ENCODE assay signal across 13 cellular contexts in genomic region chr7:84025332-84025927, GRCh38.
DNase-seq lines count a peak whose midpoint lies in the region; ATAC-seq, FAIRE-seq and TF ChIP-seq lines count a peak whose summit lies in the region.
"Had no signal": no experiment of that assay in that cellular context is flagged by ENCODE, and none has a peak within 500 bp of the region (broad histone marks: within the 10 kb centered on the region; RNA-seq: fewer than 3 reads in every experiment).

No MANE protein-coding gene starts in this region.

- H2AFZ ChIP-seq in K562 (ENCODE audit: low read depth, low read length), result no peak overlapping the region

- TF ChIP-seq RAD21 in K562 (CRISPR knock-in tag; conservative IDR thresholded peaks at IDR 0.05 in 1 of 2, IDR thresholded peaks at IDR 0.05 in 1 of 2), result no peak

- FAIRE-seq in K562 (lab: Jason Lieb, UNC), result no peak
- peak; percentile 91 for FAIRE-seq in urothelium cell line (lab: Jason Lieb, UNC)

- peak; percentile 51 for ATAC-seq in Right ventricle myocardium superior (ENCODE audit: poor library complexity)
- ATAC-seq in K562, result no peak
- ATAC-seq in HG03571 (IDR thresholded peaks at IDR 0.05; ENCODE audit: unreplicated experiment), result no peak

- POLR2A ChIA-PET in K562 (lab: Yijun Ruan, JAX), result no interaction called here

- peaks cover 4% of the 10 kb centered on the region for H3K9me3 ChIP-seq in left ventricle myocardium inferior (replicated peaks)
- no peaks in the 10 kb centered on the region for H3K9me3 ChIP-seq in K562 (replicated peaks; ENCODE audit: control insufficient read depth, insufficient read depth, low read depth, low read length)
- H3K9me3 ChIP-seq: tibial nerve had no signal

- 2% methylated on average over 3 of the region's 3 CpGs for WGBS in K562 (ENCODE audit: insufficient coverage, low coverage, missing lambda C conversion rate)

- TF ChIP-seq CTCF in left ventricle myocardium inferior (IDR thresholded peaks at IDR 0.05; ENCODE audit: borderline replicate concordance), result no peak
- no peak for TF ChIP-seq CTCF in K562 (IDR thresholded peaks at IDR 0.05 in 2 of 3, conservative IDR thresholded peaks at IDR 0.05 in 1 of 3; ENCODE audit: insufficient read depth in 2 of 3, low read depth in 1 of 3, low read length in 3 of 3)

- no peaks in the 10 kb centered on the region for H3K27me3 ChIP-seq in left ventricle myocardium inferior (ENCODE audit: low read depth)
- H3K27me3 ChIP-seq in K562 (ENCODE audit: control insufficient read depth in 2 of 2, insufficient read depth in 2 of 2, low read length in 2 of 2), result no peaks in the 10 kb centered on the region
- H3K27me3 ChIP-seq: tibial nerve had no signal

- no peak for DNase-seq in Right ventricle myocardium superior
- DNase-seq in left ventricle myocardium inferior, result no peak
- DNase-seq in K562 (ENCODE audit: extremely low read depth in 1 of 4, low spot score in 3 of 4), result peak in 1 of 4 experiments; percentile 5
- peak; percentile 89 for DNase-seq in islet precursor cell
- DNase-seq in urothelium cell line (ENCODE audit: low spot score), result peak; percentile 85
- DNase-seq in hippocampal formation (lab: John Stamatoyannopoulos, UW), result no peak
- no peak for DNase-seq in NCI-H1930 (lab: John Stamatoyannopoulos, UW)
- DNase-seq: cerebellar nuclear complex, MM.1S, occipital lobe had no signal

- no peaks in the 10 kb centered on the region for H3K9me1 ChIP-seq in K562 (ENCODE audit: control insufficient read depth, insufficient read depth, low read length)

- no peak overlapping the region for H3K4me2 ChIP-seq in K562 (ENCODE audit: insufficient read depth, low read length)

- TF ChIP-seq POLR2A in K562 (conservative IDR thresholded peaks at IDR 0.05), result no peak

- no peaks in the 10 kb centered on the region for H3K36me3 ChIP-seq in left ventricle myocardium inferior
- H3K36me3 ChIP-seq in K562 (ENCODE audit: control insufficient read depth, insufficient read depth, low read length), result no peaks in the 10 kb centered on the region
- H3K36me3 ChIP-seq: tibial nerve had no signal

- H3K4me1 ChIP-seq in left ventricle myocardium inferior (peaks cover 37% of the 10 kb centered on the region), K562 (replicated peaks in 1 of 2; ENCODE audit: control insufficient read depth in 2 of 2, insufficient read depth in 2 of 2, low read length in 2 of 2) (no peaks in the 10 kb centered on the region)

- CTCF ChIA-PET in K562 (lab: Yijun Ruan, JAX; ENCODE audit: low intra/inter-chr PET ratio), result no interaction called here

- no peak for TF ChIP-seq EP300 in K562 (IDR thresholded peaks at IDR 0.05; ENCODE audit: low read length)

- no TSS peak for BruUV-seq in K562 (replicated peaks; lab: Mats Ljungman, UMichigan)

- in situ Hi-C loops in K562 (cut with MboI), result no loop called here

- intact Hi-C loops in Right ventricle myocardium superior (cut with DNase I), result no loop called here
- intact Hi-C loops in left ventricle myocardium inferior (cut with micrococcal nuclease), result no loop called here
- intact Hi-C loops in K562 (cut with micrococcal nuclease), result no loop called here

- H3K4me3 ChIP-seq in left ventricle myocardium inferior, result no peak overlapping the region
- H3K4me3 ChIP-seq in K562, result no peak overlapping the region
- H3K4me3 ChIP-seq: tibial nerve had no signal

- H3K27ac ChIP-seq in left ventricle myocardium inferior (replicated peaks), result no peak overlapping the region
- no peak overlapping the region for H3K27ac ChIP-seq in K562 (ENCODE audit: extremely low read depth, low read depth, low read length)
- H3K27ac ChIP-seq: tibial nerve, VCaP had no signal

- H4K20me1 ChIP-seq in K562 (replicated peaks; ENCODE audit: control insufficient read depth, insufficient read depth, low read length), result no peaks in the 10 kb centered on the region

- H3K9ac ChIP-seq in K562 (ENCODE audit: insufficient read depth in 1 of 2, low read depth in 2 of 2, low read length in 2 of 2), result no peak overlapping the region

- no peaks in the 10 kb centered on the region for H3K79me2 ChIP-seq in K562 (ENCODE audit: control insufficient read depth, insufficient read depth, low read length)

TF ChIP-seq in K562, 482 proteins besides CTCF, POLR2A, EP300 and RAD21:
- TF ChIP-seq KLF1 (tag; IDR thresholded peaks at IDR 0.05) (no peak), RBM17 (IDR thresholded peaks at IDR 0.05; ENCODE audit: borderline replicate concordance, low read depth, low read length) (no peak), ZNF324 (CRISPR knock-in tag; IDR thresholded peaks at IDR 0.05) (no peak), ARID1B (IDR thresholded peaks at IDR 0.05) (peak; percentile 21; the same call in 1 of the 2 replicates), ZNF583 (CRISPR knock-in tag; IDR thresholded peaks at IDR 0.05) (no peak), SAFB2 (IDR thresholded peaks at IDR 0.05; ENCODE audit: borderline replicate concordance, low read depth, low read length, severe bottlenecking) (no peak), TAL1 (IDR thresholded peaks at IDR 0.05) (peak; percentile 20; the same call in 1 of the 2 replicates), TCF3 (CRISPR knock-in tag; IDR thresholded peaks at IDR 0.05) (peak; percentile 73), MEIS2 (IDR thresholded peaks at IDR 0.05; ENCODE audit: partially characterized antibody) (no peak), U2AF2 (optimal IDR thresholded peaks at IDR 0.05; ENCODE audit: low read depth, low read length) (no peak), HIVEP1 (CRISPR knock-in tag; IDR thresholded peaks at IDR 0.05) (no peak), ZNF766 (CRISPR knock-in tag; conservative IDR thresholded peaks at IDR 0.05) (no peak), MTF1 (CRISPR knock-in tag; IDR thresholded peaks at IDR 0.05; ENCODE audit: borderline replicate concordance) (no peak), TAF7 (tag; IDR thresholded peaks at IDR 0.05) (no peak), ZNF77 (CRISPR knock-in tag; IDR thresholded peaks at IDR 0.05) (no peak), MBD2 (IDR thresholded peaks at IDR 0.05; ENCODE audit: borderline replicate concordance, low read depth) (no peak), FOSL1 (tag; conservative IDR thresholded peaks at IDR 0.05) (peak; percentile 73), BRD4 (IDR thresholded peaks at IDR 0.05) (no peak), ZNF431 (CRISPR knock-in tag; IDR thresholded peaks at IDR 0.05) (no peak), CBFA2T3 (IDR thresholded peaks at IDR 0.05) (peak; percentile 30; the same call in 1 of the 2 replicates)

Comparison
In these comparisons a context has a peak if more than half of its experiments do, and no peak if none do; other contexts are left out.
1. DNase-seq: peak in islet precursor cell (single experiment) and urothelium cell line (single experiment); none in Right ventricle myocardium superior (single experiment), left ventricle myocardium inferior (single experiment), hippocampal formation (0 of 2) and NCI-H1930 (0 of 2).